ENCODE assay signal across 19 cellular contexts in genomic region chr3:8606666-8607065, GRCh38. TPM values are rescaled to one million over a fixed set of nuclear protein-coding genes. Genes with fewer than 3 reads are reported as not detected.
DNase-seq lines count a peak whose midpoint lies in the region; ATAC-seq lines count a peak whose summit lies in the region.
"Had no signal": no experiment of that assay in that cellular context is flagged by ENCODE, and none has a peak within 500 bp of the region (broad histone marks: within the 10 kb centered on the region; RNA-seq: fewer than 3 reads in every experiment).

No MANE protein-coding gene starts in this region.

- H4K8ac ChIP-seq in mesendoderm (ENCODE audit: low read depth, low read length): no peak overlapping the region

- H3K18ac ChIP-seq in mesendoderm (ENCODE audit: low read length): no peak overlapping the region

- H2BK120ac ChIP-seq in mesendoderm (ENCODE audit: low read depth, low read length): no peak overlapping the region

- no peak overlapping the region for H3K4ac ChIP-seq in mesendoderm (ENCODE audit: low read depth, low read length)

- DNase-seq in GM03348 (ENCODE audit: low spot score) (peak; percentile 38), adipocyte (ENCODE audit: low read depth) (peak; percentile 23), mesendoderm (peak; percentile 63), posterior vena cava (ENCODE audit: low spot score) (peak; percentile 54), H4 (ENCODE audit: low spot score) (no peak), T-helper 17 cell (no peak), NCI-H1417 treated with DMSO at 0.1 percent for 48 hours (lab: John Stamatoyannopoulos, UW) (no peak)
- DNase-seq: ACHN; CD8-positive, alpha-beta memory T cell; H9; MV-4-11; NCI-H1436 treated with DMSO at 0.1 percent for 48 hours; NCI-H2081 treated with DMSO at 0.1 percent for 48 hours; NCI-H526; NK-92 treated with Interleukin-12 subunit alpha and Interleukin-12 subunit beta, amount 100 ng/mL, for 24 hours; OCI-M1 had no signal

- no peaks in the 10 kb centered on the region for H3K79me1 ChIP-seq in mesendoderm (ENCODE audit: low read length)

- no peak overlapping the region for H3K4me3 Mint-ChIP-seq in T-helper 17 cell
- H3K4me3 Mint-ChIP-seq: H9, IgD-negative memory B cell had no signal

- H2BK15ac ChIP-seq in mesendoderm (replicated peaks; ENCODE audit: low read depth): no peak overlapping the region

- H2AK5ac ChIP-seq in mesendoderm (ENCODE audit: low read length): no peak overlapping the region

- H3K27ac Mint-ChIP-seq in T-helper 17 cell: no peak overlapping the region
- H3K27ac Mint-ChIP-seq: CD8-positive, alpha-beta memory T cell; IgD-negative memory B cell had no signal

- peaks cover 37% of the 10 kb centered on the region for H3K27me3 Mint-ChIP-seq in T-helper 17 cell

- H3K4me1 ChIP-seq in adipocyte (ENCODE audit: control insufficient read depth, insufficient read depth, low read length) (peaks cover 21% of the 10 kb centered on the region), mesendoderm (ENCODE audit: control insufficient read depth, low read depth, low read length) (no peaks in the 10 kb centered on the region)
- H3K4me1 ChIP-seq: BLaER1 had no signal

- H3K4me2 ChIP-seq in mesendoderm (ENCODE audit: low read length): no peak overlapping the region
- H3K4me2 ChIP-seq: BLaER1 had no signal

- peak overlapping the region; percentile 45 for H3K9ac ChIP-seq in adipocyte (ENCODE audit: low read length)
- H3K9ac ChIP-seq in mesendoderm (ENCODE audit: low read length): no peak overlapping the region
- H3K9ac ChIP-seq: BLaER1 had no signal

- H3K23ac ChIP-seq in mesendoderm (ENCODE audit: low read length): no peak overlapping the region

- WGBS in mesendoderm (ENCODE audit: extremely low coverage, insufficient coverage, low lambda C conversion rate): no CpG with 5 or more reads among the region's 5 CpGs

- H3K27me3 ChIP-seq in adipocyte (replicated peaks; ENCODE audit: control insufficient read depth, insufficient read depth, low read length) (no peaks in the 10 kb centered on the region), mesendoderm (ENCODE audit: insufficient read depth, low read length, poor library complexity) (no peaks in the 10 kb centered on the region)
- H3K27me3 ChIP-seq: BLaER1 had no signal

- no peak overlapping the region for H3K56ac ChIP-seq in mesendoderm (ENCODE audit: low read length)

- no peaks in the 10 kb centered on the region for H3K79me2 ChIP-seq in mesendoderm (ENCODE audit: control insufficient read depth, insufficient read depth, low read length)

- H2BK5ac ChIP-seq in mesendoderm (ENCODE audit: low read length): no peak overlapping the region

- ATAC-seq in HG02840 (IDR thresholded peaks at IDR 0.05; ENCODE audit: low FRiP score, unreplicated experiment): no peak
- no peak for ATAC-seq in T-helper 17 cell

- H4K5ac ChIP-seq in mesendoderm (ENCODE audit: low read length): no peak overlapping the region

- H3K9me3 ChIP-seq in adipocyte (ENCODE audit: control insufficient read depth, low read length): no peaks in the 10 kb centered on the region
- no peaks in the 10 kb centered on the region for H3K9me3 ChIP-seq in T-helper 17 cell (ENCODE audit: control insufficient read depth, low read length, poor library complexity, severe bottlenecking)
- H3K9me3 ChIP-seq: BLaER1 had no signal

- no peaks in the 10 kb centered on the region for H3K4me1 Mint-ChIP-seq in T-helper 17 cell
- H3K4me1 Mint-ChIP-seq: CD8-positive, alpha-beta memory T cell had no signal

- peaks cover 2% of the 10 kb centered on the region for H3K36me3 Mint-ChIP-seq in T-helper 17 cell (ENCODE audit: low read depth)

- intact Hi-C loops in posterior vena cava (cut with DNase I): loop anchor here in 1 of 2 donors (5.0 kb wide), 1 partner anchor 164 kb away; no protein-coding TSS in a partner anchor

- H3K4me3 ChIP-seq in adipocyte (ENCODE audit: low read length) (no peak overlapping the region), mesendoderm (ENCODE audit: low read length) (no peak overlapping the region)
- H3K4me3 ChIP-seq: BLaER1 had no signal

- H3K36me3 ChIP-seq in adipocyte (ENCODE audit: control insufficient read depth, insufficient read depth, low read length, severe bottlenecking) (no peaks in the 10 kb centered on the region), mesendoderm (ENCODE audit: control insufficient read depth, insufficient read depth, low read length) (no peaks in the 10 kb centered on the region)
- H3K36me3 ChIP-seq: BLaER1 had no signal

- no peak overlapping the region for H3K27ac ChIP-seq in mesendoderm (ENCODE audit: low read depth, low read length)
- H3K27ac ChIP-seq: BLaER1 had no signal

RNA-seq across cellular contexts. Expression of gene SSUH2, which starts 37.9 kb away (rescaled TPM):
- 0.25 TPM for polyA plus RNA-seq in mesendoderm (2013, experiment 1 of 2)
- 0.25 TPM for polyA plus RNA-seq in mesendoderm (2013, experiment 2 of 2)
- total RNA-seq in posterior vena cava (under 1 TPM; 0.24 to 0.32 TPM), T-helper 17 cell (not detected)
- 0.06 TPM in 1 of 2 replicates, not detected in the other for total RNA-seq in H4 (2014; rRNA removed; shearing (Covaris generic))
- total RNA-seq: CD8-positive, alpha-beta memory T cell had no signal
- polyA plus RNA-seq: CD8-positive, alpha-beta memory T cell; IgD-negative memory B cell had no signal

Comparison
In these comparisons a context has a peak if more than half of its experiments do, and no peak if none do; other contexts are left out.
1. DNase-seq: peak in GM03348 (single experiment), adipocyte (single experiment), mesendoderm (single experiment) and posterior vena cava (single experiment); none in H4 (single experiment), T-helper 17 cell (0 of 3) and NCI-H1417 treated with DMSO at 0.1 percent for 48 hours (single experiment).